Comparison of ENCODE assay signal across 8 cellular contexts in the genomic region with DNA sequence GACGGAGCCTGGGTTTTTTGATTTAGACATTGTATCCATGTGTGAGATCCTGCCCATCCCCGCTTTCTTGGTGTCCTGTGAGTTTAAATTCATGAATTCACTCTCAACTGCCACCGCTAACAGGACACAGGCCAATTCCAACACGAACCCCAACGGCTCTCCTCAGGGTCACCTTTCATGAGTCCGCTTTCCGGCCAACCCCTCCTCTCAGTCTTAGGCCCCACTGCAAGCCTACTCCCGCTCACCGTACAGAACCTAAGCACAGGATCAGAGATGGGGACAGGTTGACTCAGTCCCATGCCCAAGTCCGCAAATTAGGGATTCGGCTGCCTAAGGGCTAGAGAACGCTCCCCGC. TPM values are rescaled to one million over a fixed set of nuclear protein-coding genes. Genes with fewer than 3 reads are reported as not detected.
A peak's percentile ranks its signal among the peaks of the same experiment; 100 is the strongest.
DNase-seq lines count a peak whose midpoint lies in the region; ATAC-seq and TF ChIP-seq lines count a peak whose summit lies in the region.

No MANE protein-coding gene starts in this region.

- TF ChIP-seq EP300 in stomach (IDR thresholded peaks at IDR 0.05): no peak

- peak; percentile 9 for DNase-seq in NCI-H748 treated with DMSO at 0.1 percent for 48 hours (lab: John Stamatoyannopoulos, UW)
- DNase-seq in NCI-H748 (lab: John Stamatoyannopoulos, UW; ENCODE audit: unreplicated experiment): no peak
- no peak for DNase-seq in T-helper 17 cell
- no peak for DNase-seq in iPS DF 6.9 (ENCODE audit: low read depth, low spot score)
- DNase-seq in stomach: no peak
- DNase-seq in ureter (ENCODE audit: low spot score): no peak
- no peak for DNase-seq in EL

- no peak for ATAC-seq in T-helper 17 cell
- ATAC-seq in GM18873 (IDR thresholded peaks at IDR 0.05; ENCODE audit: low FRiP score, unreplicated experiment): no peak

- peaks cover 16% of the 10 kb centered on the region for H3K27me3 ChIP-seq in iPS DF 6.9 (ENCODE audit: control insufficient read depth, insufficient read depth, low read length)
- no peaks in the 10 kb centered on the region for H3K27me3 ChIP-seq in stomach

- peak overlapping the region; percentile 97 for H3K27ac Mint-ChIP-seq in T-helper 17 cell

- H3K27ac ChIP-seq in iPS DF 6.9 (ENCODE audit: low read length) (no peak overlapping the region), stomach (peak overlapping the region; percentile 20 to 85 (median 83))

- no peaks in the 10 kb centered on the region for H3K4me1 ChIP-seq in iPS DF 6.9 (ENCODE audit: control insufficient read depth, insufficient read depth, low read length)
- peaks cover 12 to 64% (median 37%) of the 10 kb centered on the region in 4 donors for H3K4me1 ChIP-seq in stomach

- no peaks in the 10 kb centered on the region for H3K9me3 ChIP-seq in T-helper 17 cell (ENCODE audit: control insufficient read depth, low read length, poor library complexity, severe bottlenecking)
- no peaks in the 10 kb centered on the region for H3K9me3 ChIP-seq in iPS DF 6.9 (ENCODE audit: control insufficient read depth, insufficient read depth, low read length)
- H3K9me3 ChIP-seq in stomach: no peaks in the 10 kb centered on the region

- H3K27me3 Mint-ChIP-seq in T-helper 17 cell: no peaks in the 10 kb centered on the region

- H3K36me3 Mint-ChIP-seq in T-helper 17 cell (ENCODE audit: low read depth): peaks cover 3% of the 10 kb centered on the region

- H3K36me3 ChIP-seq in iPS DF 6.9 (ENCODE audit: control insufficient read depth, insufficient read depth, low read length) (no peaks in the 10 kb centered on the region), stomach (no peaks in the 10 kb centered on the region)

- WGBS in iPS DF 6.9 (ENCODE audit: insufficient coverage, insufficient read length): no CpG with 5 or more reads among the region's 13 CpGs
- 9 to 16% (median 13%) methylated on average over 11 to 13 of the region's 13 CpGs for WGBS in stomach, 5 donors

- no peak for TF ChIP-seq POLR2A in stomach (IDR thresholded peaks at IDR 0.05)

- peak overlapping the region; percentile 99 for H3K4me3 Mint-ChIP-seq in T-helper 17 cell

- H3K4me3 ChIP-seq in iPS DF 6.9 (ENCODE audit: low read length): peak overlapping the region; percentile 34; the same call in 1 of the 2 replicates
- peak overlapping the region; percentile 57 to 85 (median 70) for H3K4me3 ChIP-seq in stomach

- peaks cover 20% of the 10 kb centered on the region for H3K4me1 Mint-ChIP-seq in T-helper 17 cell

- intact Hi-C loops in stomach (cut with DNase I; ENCODE audit: low total_unique reads): no loop called here

- TF ChIP-seq CTCF in stomach (IDR thresholded peaks at IDR 0.05): no peak

RNA-seq across cellular contexts. Expression of a gene that starts 0.2 kb away (rescaled TPM):
- total RNA-seq in T-helper 17 cell (10 to 100 TPM; 55.2 to 60.6 TPM), stomach (100 to 1,000 TPM in 1 of 5 donors, 10 to 100 TPM in 4; 45.1 to 333 (median 86.4) TPM), ureter (138 TPM)
- 100 to 1,000 TPM; 107 to 347 (median 177) TPM for polyA plus RNA-seq in stomach

RNA-seq across cellular contexts. Expression of a gene that starts 5.3 kb away (rescaled TPM):
- 100 to 1,000 TPM; 134 to 140 TPM for total RNA-seq in T-helper 17 cell
- 100 to 1,000 TPM in 4 of 5 donors, 10 to 100 TPM in 1; 82.8 to 262 (median 140) TPM for total RNA-seq in stomach
- 100 to 1,000 TPM in 2 of 3 donors, 10 to 100 TPM in 1; 80.4 to 161 (median 149) TPM for polyA plus RNA-seq in stomach
- total RNA-seq in ureter: 196 TPM
